In genomic region chr1:231432996-231433395, GRCh38 we compare ENCODE assay signal across 27 cellular contexts.
"Had no signal": no experiment of that assay in that cellular context is flagged by ENCODE, and none has a peak within 500 bp of the region (broad histone marks: within the 10 kb centered on the region; RNA-seq: fewer than 3 reads in every experiment).

No MANE protein-coding gene starts in this region.

- H3K27me3 ChIP-seq: stomach, suprapubic skin, testis, thyroid gland, tibial artery, tibial nerve, transverse colon, upper lobe of left lung, upper lobe of right lung, uterus, vagina had no signal

- H3K9me3 ChIP-seq: stomach, suprapubic skin, testis, thoracic aorta, thyroid gland, tibial artery, tibial nerve, transverse colon, upper lobe of left lung, upper lobe of right lung, uterus, vagina had no signal

- H3K4me3 ChIP-seq: stomach, suprapubic skin, testis, thoracic aorta, thyroid gland, tibial artery, tibial nerve, transverse colon, upper lobe of left lung, upper lobe of right lung, uterus, vagina had no signal

- H3K36me3 ChIP-seq: stomach, suprapubic skin, thoracic aorta, thyroid gland, tibial artery, tibial nerve, transverse colon, upper lobe of left lung, upper lobe of right lung, uterus, vagina had no signal

- ATAC-seq: stimulated activated effector memory CD8-positive, alpha-beta T cell treated with anti-CD3 and anti-CD28 coated beads, Interleukin-12 subunit alpha, Interleukin-12 subunit beta, amount 100 ng/mL, for 72 hours; stimulated activated memory B cell treated with anti-CD40 and anti-IgM and Interleukin-4, amounts not matched to agents 10 μg/mL and 1 μg/mL and 100 μg/mL, for 72 hours; stimulated activated naive B cell treated with anti-CD40 and anti-IgM and Interleukin-4, amounts not matched to agents 10 μg/mL and 1 μg/mL and 100 μg/mL, for 72 hours; stimulated activated naive CD8-positive, alpha-beta T cell treated with anti-CD3 and anti-CD28 coated beads, Interleukin-15, amount 100 ng/mL, for 72 hours; stimulated activated naive CD8-positive, alpha-beta T cell treated with anti-CD3 and anti-CD28 coated beads, Interleukin-15, Interleukin-2, amounts not matched to agents 100 U/mL and 50 U/mL, for 24 hours; upper lobe of right lung had no signal

- H3K4me1 ChIP-seq: stomach, suprapubic skin, testis, thyroid gland, tibial artery, tibial nerve, transverse colon, upper lobe of left lung, upper lobe of right lung, uterus, vagina had no signal

- DNase-seq: stimulated activated CD4-positive, alpha-beta T cell treated with anti-CD3 and anti-CD28 coated beads, Interleukin-2, amount 100 ng/mL, for 48 hours; stimulated activated CD4-positive, alpha-beta T cell treated with anti-CD3 and anti-CD28 coated beads, Interleukin-4, amount 100 ng/mL, for 1 hour; stimulated activated CD4-positive, alpha-beta T cell treated with anti-CD3 and anti-CD28 coated beads, Interleukin-4, amount 100 ng/mL, for 24 hours; stimulated activated CD4-positive, alpha-beta T cell treated with anti-CD3 and anti-CD28 coated beads, Interleukin-4, amount 100 ng/mL, for 4 hours; stimulated activated CD8-positive, alpha-beta memory T cell treated with anti-CD3 and anti-CD28 coated beads, Interleukin-4, amount 100 ng/mL, for 48 hours; stimulated activated naive B cell treated with anti-CD40 and anti-IgM and Interleukin-4, amounts not matched to agents 10 μg/mL and 1 μg/mL and 100 μg/mL, for 72 hours; stimulated activated naive CD4-positive, alpha-beta T cell; stimulated activated naive CD4-positive, alpha-beta T cell treated with Interleukin-2 at 50 U/mL for 16 hours; stimulated activated naive CD8-positive, alpha-beta T cell treated with anti-CD3 and anti-CD28 coated beads, Interleukin-15, amount 100 ng/mL, for 72 hours; stimulated activated naive CD8-positive, alpha-beta T cell treated with anti-CD3 and anti-CD28 coated beads, Interleukin-15, Interleukin-2, amounts not matched to agents 100 U/mL and 50 U/mL, for 24 hours; stomach; substantia nigra; testis; thyroid gland; tibial artery; transverse colon; trophoblast cell; upper lobe of left lung; upper lobe of right lung; uterus had no signal

- FAIRE-seq: urothelium cell line had no signal

- H3K27ac ChIP-seq: stomach, suprapubic skin, thoracic aorta, thyroid gland, tibial artery, tibial nerve, transverse colon, upper lobe of left lung, upper lobe of right lung, uterus, vagina had no signal
